Comparison of ENCODE assay signal across 2 cellular contexts in genomic region chr11:121132211-121132976, GRCh38.
TF ChIP-seq lines count a peak whose summit lies in the region.

No MANE protein-coding gene starts in this region.

TF ChIP-seq in HepG2, 621 proteins besides CTCF, POLR2A, EP300 and RAD21 (continues in another document):
- TF ChIP-seq HOMEZ (CRISPR knock-in tag; IDR thresholded peaks at IDR 0.05; ENCODE audit: low read depth) (no peak), ZNF12 (CRISPR knock-in tag; IDR thresholded peaks at IDR 0.05) (no peak), ZNF318 (CRISPR knock-in tag; IDR thresholded peaks at IDR 0.05) (no peak), THYN1 (CRISPR knock-in tag; IDR thresholded peaks at IDR 0.05; ENCODE audit: borderline replicate concordance, low read depth) (no peak), AHDC1 (CRISPR knock-in tag; IDR thresholded peaks at IDR 0.05; ENCODE audit: borderline replicate concordance) (no peak), TBL1XR1 (IDR thresholded peaks at IDR 0.05; ENCODE audit: borderline replicate concordance, low read length, partially characterized antibody) (no peak)

TF ChIP-seq in WTC11, 78 proteins besides CTCF, POLR2A, EP300 and RAD21:
- TF ChIP-seq RELA (CRISPR knock-in tag; IDR thresholded peaks at IDR 0.05; ENCODE audit: borderline replicate concordance) (no peak), MLX (CRISPR knock-in tag; IDR thresholded peaks at IDR 0.05) (no peak), SMAD3 (CRISPR knock-in tag; IDR thresholded peaks at IDR 0.05; ENCODE audit: borderline replicate concordance) (no peak), USF1 (CRISPR knock-in tag; IDR thresholded peaks at IDR 0.05) (no peak), ZNF281 (CRISPR knock-in tag; IDR thresholded peaks at IDR 0.05) (no peak), GTF2I (CRISPR knock-in tag; conservative IDR thresholded peaks at IDR 0.05) (no peak), AR (CRISPR knock-in tag; IDR thresholded peaks at IDR 0.05) (no peak), ZNF671 (CRISPR knock-in tag; IDR thresholded peaks at IDR 0.05) (no peak)
